Comparison of ENCODE assay signal across 8 cellular contexts in genomic region chr9:134326754-134327526, GRCh38. TPM values are rescaled to one million over a fixed set of nuclear protein-coding genes. Genes with fewer than 3 reads are reported as not detected.
DNase-seq lines count a peak whose midpoint lies in the region; ATAC-seq, FAIRE-seq and TF ChIP-seq lines count a peak whose summit lies in the region.

No MANE protein-coding gene starts in this region.

- peak; percentile 81 for DNase-seq in 8988T
- no peak for DNase-seq in HAP-1 (ENCODE audit: low spot score in 2 of 2)
- DNase-seq in activated naive CD8-positive, alpha-beta T cell treated with anti-CD3 and anti-CD28 coated beads, Interleukin-2, amount 10 ng/mL, durations not matched to agents 7 days and 5 days = no peak
- peak; percentile 30 for DNase-seq in small intestine
- DNase-seq in GM12891 (ENCODE audit: insufficient read length, low spot score) = no peak
- DNase-seq in GM19238 (ENCODE audit: insufficient read length, low spot score) = no peak

- H3K27me3 ChIP-seq in HAP-1 (ENCODE audit: low read depth) = no peaks in the 10 kb centered on the region
- no peaks in the 10 kb centered on the region for H3K27me3 ChIP-seq in small intestine (ENCODE audit: control insufficient read depth in 2 of 2, insufficient read depth in 2 of 2, low read length in 2 of 2)

- FAIRE-seq in small intestine (lab: Jason Lieb, UNC) (no peak), GM12891 (lab: Jason Lieb, UNC) (no peak)

- H3K9me3 ChIP-seq in HAP-1 (no peaks in the 10 kb centered on the region), small intestine (ENCODE audit: control insufficient read depth, low read depth) (no peaks in the 10 kb centered on the region)

- H3K36me3 ChIP-seq in HAP-1 (replicated peaks) (no peaks in the 10 kb centered on the region), small intestine (ENCODE audit: control insufficient read depth in 2 of 2, insufficient read depth in 2 of 2, low read length in 2 of 2) (no peaks in the 10 kb centered on the region)

- H3K4me3 Mint-ChIP-seq in activated naive CD8-positive, alpha-beta T cell treated with anti-CD3 and anti-CD28 coated beads, Interleukin-2, amount 10 ng/mL, durations not matched to agents 7 days and 5 days = peak overlapping the region; percentile 10

- H3K27me3 Mint-ChIP-seq in activated naive CD8-positive, alpha-beta T cell treated with anti-CD3 and anti-CD28 coated beads, Interleukin-2, amount 10 ng/mL, durations not matched to agents 7 days and 5 days = peaks cover 40% of the 10 kb centered on the region

- no peak overlapping the region for H3K27ac Mint-ChIP-seq in activated naive CD8-positive, alpha-beta T cell treated with anti-CD3 and anti-CD28 coated beads, Interleukin-2, amount 10 ng/mL, durations not matched to agents 7 days and 5 days

- H3K4me1 ChIP-seq in HAP-1 = peaks cover 12% of the 10 kb centered on the region
- peaks cover 6 to 21% of the 10 kb centered on the region in 2 donors for H3K4me1 ChIP-seq in small intestine (ENCODE audit: control insufficient read depth in 2 of 2, insufficient read depth in 1 of 2, low read depth in 1 of 2, low read length in 1 of 2)

- no peak for ATAC-seq in activated naive CD8-positive, alpha-beta T cell treated with anti-CD3 and anti-CD28 coated beads, Interleukin-2, amount 10 ng/mL, durations not matched to agents 7 days and 5 days (ENCODE audit: low read depth)
- no peak for ATAC-seq in GM21786 (IDR thresholded peaks at IDR 0.05; ENCODE audit: unreplicated experiment)

- H3K27ac ChIP-seq in small intestine (ENCODE audit: low read depth in 1 of 2, low read length in 1 of 2) = peak overlapping the region; percentile 79 to 96

- peaks cover 2% of the 10 kb centered on the region for H3K4me1 Mint-ChIP-seq in activated naive CD8-positive, alpha-beta T cell treated with anti-CD3 and anti-CD28 coated beads, Interleukin-2, amount 10 ng/mL, durations not matched to agents 7 days and 5 days

- in situ Hi-C loops in HAP-1 (cut with MboI; ENCODE audit: low sequenced_read_pairs) = no loop called here

- H3K9me3 Mint-ChIP-seq in activated naive CD8-positive, alpha-beta T cell treated with anti-CD3 and anti-CD28 coated beads, Interleukin-2, amount 10 ng/mL, durations not matched to agents 7 days and 5 days = no peaks in the 10 kb centered on the region

- TF ChIP-seq POLR2A in GM12891 (IDR thresholded peaks at IDR 0.05; ENCODE audit: low read depth, low read length) = no peak

- H3K4me3 ChIP-seq in HAP-1 = peak overlapping the region; percentile 54
- H3K4me3 ChIP-seq in iPS-11a (ENCODE audit: low read depth, low read length) = peak overlapping the region; percentile 45
- H3K4me3 ChIP-seq in small intestine (ENCODE audit: low read depth in 1 of 2, low read length in 2 of 2) = peak overlapping the region; percentile 61 to 88

- POLR2A ChIA-PET in activated naive CD8-positive, alpha-beta T cell treated with anti-CD3 and anti-CD28 coated beads, Interleukin-2, amount 10 ng/mL, durations not matched to agents 7 days and 5 days (lab: Charles Lee) = no interaction called here

- WGBS in small intestine, 3 donors = 1 to 3% (median 1%) methylated on average over 24 to 72 of the region's 72 CpGs

- H3K36me3 Mint-ChIP-seq in activated naive CD8-positive, alpha-beta T cell treated with anti-CD3 and anti-CD28 coated beads, Interleukin-2, amount 10 ng/mL, durations not matched to agents 7 days and 5 days = no peaks in the 10 kb centered on the region

TF ChIP-seq in GM12891, 5 proteins besides CTCF, POLR2A, EP300 and RAD21:
- TF ChIP-seq PAX5 (IDR thresholded peaks at IDR 0.05; ENCODE audit: insufficient read depth, low read length, severe bottlenecking) = no peak
- TF ChIP-seq POLR2AphosphoS5 (IDR thresholded peaks at IDR 0.05; ENCODE audit: low read depth, low read length) = no peak

RNA-seq across cellular contexts. Expression of gene RXRA, which starts 0.7 kb away (rescaled TPM):
- 1 to 10 TPM; 5.6 to 7.1 TPM for total RNA-seq in activated naive CD8-positive, alpha-beta T cell treated with anti-CD3 and anti-CD28 coated beads, Interleukin-2, amount 10 ng/mL, durations not matched to agents 7 days and 5 days
- 10 to 100 TPM; 30.8 to 48.3 (median 34.7) TPM for polyA plus RNA-seq in small intestine
- 28.3 TPM for polyA plus RNA-seq in GM12891 (2012; ENCODE audit: low read depth, missing spikeins)

Comparison
In these comparisons a context has a peak if more than half of its experiments do, and no peak if none do; other contexts are left out.
1. DNase-seq: peak in 8988T (single experiment) and small intestine (single experiment); none in HAP-1 (0 of 2), activated naive CD8-positive, alpha-beta T cell treated with anti-CD3 and anti-CD28 coated beads, Interleukin-2, amount 10 ng/mL, durations not matched to agents 7 days and 5 days (single experiment), GM12891 (single experiment) and GM19238 (single experiment).
2. Peak in every context shown above with its lines, with median percentiles within 50 percentile points of each other: H3K4me3 ChIP-seq.